In the genomic region with DNA sequence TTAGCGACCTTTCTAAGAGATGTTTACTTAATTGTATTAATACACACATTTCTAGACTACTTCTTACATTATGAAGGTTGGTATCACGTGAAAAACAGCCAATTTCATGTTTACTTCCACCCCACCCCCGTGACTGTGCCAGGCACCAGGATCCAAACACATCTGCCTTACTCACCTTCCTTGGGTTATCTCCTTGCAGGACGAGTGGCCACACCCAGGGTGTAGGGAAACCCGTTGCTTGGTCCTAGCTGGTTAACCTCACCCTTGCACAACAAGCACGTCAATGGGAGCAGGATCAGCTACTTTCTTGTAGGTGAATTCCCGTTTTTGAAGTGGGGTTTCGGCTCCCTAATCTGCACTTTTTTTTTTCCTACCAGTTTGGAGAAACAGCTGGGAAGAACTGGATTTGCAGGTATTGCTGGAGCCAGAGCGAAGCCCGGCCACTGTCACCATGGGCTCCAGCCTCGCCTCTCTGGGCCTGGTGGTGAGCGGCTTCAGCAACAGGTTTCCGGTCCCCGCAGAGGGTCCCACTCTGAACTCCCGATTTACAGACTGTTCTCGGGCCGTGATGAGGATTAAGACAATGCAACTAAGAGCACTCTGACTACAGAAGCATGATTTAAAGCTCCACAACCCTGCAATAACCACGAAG, we compare ENCODE assay signal across 10 cellular contexts. TPM values are rescaled to one million over a fixed set of nuclear protein-coding genes. Genes with fewer than 3 reads are reported as not detected.
DNase-seq lines count a peak whose midpoint lies in the region; ATAC-seq and TF ChIP-seq lines count a peak whose summit lies in the region.
"Had no signal": no experiment of that assay in that cellular context is flagged by ENCODE, and none has a peak within 500 bp of the region (broad histone marks: within the 10 kb centered on the region; RNA-seq: fewer than 3 reads in every experiment).

No MANE protein-coding gene starts in this region.

- no peaks in the 10 kb centered on the region for H3K27me3 Mint-ChIP-seq in stimulated activated naive CD8-positive, alpha-beta T cell treated with anti-CD3 and anti-CD28 coated beads, Interleukin-15, Interleukin-2, amounts not matched to agents 100 ng/mL and 50 ng/mL, for 24 hours
- no peaks in the 10 kb centered on the region for H3K27me3 Mint-ChIP-seq in stimulated activated naive CD8-positive, alpha-beta T cell treated with anti-CD3 and anti-CD28 coated beads, Interleukin-15, amount 100 ng/mL, for 72 hours
- H3K27me3 Mint-ChIP-seq in endothelial cell (ENCODE audit: unreplicated experiment) (peaks cover 13% of the 10 kb centered on the region), neural crest cell (ENCODE audit: low read depth) (peaks cover 4% of the 10 kb centered on the region)

- H3K4me1 Mint-ChIP-seq in stimulated activated naive CD8-positive, alpha-beta T cell treated with anti-CD3 and anti-CD28 coated beads, Interleukin-15, Interleukin-2, amounts not matched to agents 100 ng/mL and 50 ng/mL, for 24 hours (ENCODE audit: low read depth), result peaks cover 32% of the 10 kb centered on the region
- H3K4me1 Mint-ChIP-seq in stimulated activated naive CD8-positive, alpha-beta T cell treated with anti-CD3 and anti-CD28 coated beads, Interleukin-15, amount 100 ng/mL, for 72 hours, result peaks cover 24% of the 10 kb centered on the region
- H3K4me1 Mint-ChIP-seq in endothelial cell (ENCODE audit: unreplicated experiment) (peaks cover 24% of the 10 kb centered on the region), neural crest cell (peaks cover 46% of the 10 kb centered on the region)

- no peaks in the 10 kb centered on the region for H3K9me3 Mint-ChIP-seq in stimulated activated naive CD8-positive, alpha-beta T cell treated with anti-CD3 and anti-CD28 coated beads, Interleukin-15, Interleukin-2, amounts not matched to agents 100 ng/mL and 50 ng/mL, for 24 hours
- H3K9me3 Mint-ChIP-seq in stimulated activated naive CD8-positive, alpha-beta T cell treated with anti-CD3 and anti-CD28 coated beads, Interleukin-15, amount 100 ng/mL, for 72 hours, result no peaks in the 10 kb centered on the region
- H3K9me3 Mint-ChIP-seq in endothelial cell (ENCODE audit: unreplicated experiment), result no peaks in the 10 kb centered on the region
- no peaks in the 10 kb centered on the region for H3K9me3 Mint-ChIP-seq in neural crest cell

- H3K27ac Mint-ChIP-seq in stimulated activated naive CD8-positive, alpha-beta T cell treated with anti-CD3 and anti-CD28 coated beads, Interleukin-15, Interleukin-2, amounts not matched to agents 100 ng/mL and 50 ng/mL, for 24 hours, result no peak overlapping the region
- H3K27ac Mint-ChIP-seq in stimulated activated naive CD8-positive, alpha-beta T cell treated with anti-CD3 and anti-CD28 coated beads, Interleukin-15, amount 100 ng/mL, for 72 hours, result no peak overlapping the region
- H3K27ac Mint-ChIP-seq in endothelial cell (ENCODE audit: unreplicated experiment) (peak overlapping the region; percentile 8), neural crest cell (ENCODE audit: unreplicated experiment) (no peak overlapping the region)

- H3K4me3 Mint-ChIP-seq in stimulated activated naive CD8-positive, alpha-beta T cell treated with anti-CD3 and anti-CD28 coated beads, Interleukin-15, Interleukin-2, amounts not matched to agents 100 ng/mL and 50 ng/mL, for 24 hours, result peak overlapping the region; percentile 35
- H3K4me3 Mint-ChIP-seq in stimulated activated naive CD8-positive, alpha-beta T cell treated with anti-CD3 and anti-CD28 coated beads, Interleukin-15, amount 100 ng/mL, for 72 hours, result peak overlapping the region in 1 of 2 donors; percentile 26
- no peak overlapping the region for H3K4me3 Mint-ChIP-seq in endothelial cell (ENCODE audit: unreplicated experiment)
- H3K4me3 Mint-ChIP-seq in neural crest cell, result peak overlapping the region; percentile 13

- H3K36me3 Mint-ChIP-seq in stimulated activated naive CD8-positive, alpha-beta T cell treated with anti-CD3 and anti-CD28 coated beads, Interleukin-15, Interleukin-2, amounts not matched to agents 100 ng/mL and 50 ng/mL, for 24 hours (ENCODE audit: low read depth), result peaks cover 25% of the 10 kb centered on the region
- peaks cover 26% of the 10 kb centered on the region for H3K36me3 Mint-ChIP-seq in endothelial cell (ENCODE audit: low read depth, unreplicated experiment)
- peaks cover 24% of the 10 kb centered on the region for H3K36me3 Mint-ChIP-seq in neural crest cell (ENCODE audit: low read depth)

- no peak for TF ChIP-seq CTCF in endothelial cell (IDR thresholded peaks at IDR 0.05; ENCODE audit: unreplicated experiment)
- TF ChIP-seq CTCF in neural crest cell (conservative IDR thresholded peaks at IDR 0.05), result no peak

- DNase-seq in stimulated activated naive CD8-positive, alpha-beta T cell treated with anti-CD3 and anti-CD28 coated beads, Interleukin-15, amount 100 ng/mL, for 72 hours, result no peak
- DNase-seq in endothelial cell (ENCODE audit: low spot score) (no peak), neural crest cell (ENCODE audit: low read depth, low spot score) (no peak), NCI-H2081 (lab: John Stamatoyannopoulos, UW) (no peak), NCI-H2171 (lab: John Stamatoyannopoulos, UW) (no peak), NCI-H1436 treated with DMSO at 0.1 percent for 48 hours (lab: John Stamatoyannopoulos, UW) (no peak)
- DNase-seq: right cardiac atrium, SHP77 treated with DMSO at 0.1 percent for 48 hours had no signal

- no peak for ATAC-seq in stimulated activated naive CD8-positive, alpha-beta T cell treated with anti-CD3 and anti-CD28 coated beads, Interleukin-15, amount 100 ng/mL, for 72 hours
- no peak for ATAC-seq in GM19395 (IDR thresholded peaks at IDR 0.05; ENCODE audit: unreplicated experiment)
- ATAC-seq: right cardiac atrium had no signal

RNA-seq across cellular contexts. Expression of gene UBB, which starts 2.1 kb away (rescaled TPM):
- total RNA-seq in endothelial cell (ENCODE audit: unreplicated experiment) (2,050 TPM), neural crest cell (2,058 and 2,177 TPM in 2 replicates)

RNA-seq across cellular contexts. Expression of gene CENPV, which starts 25.5 kb away (rescaled TPM):
- total RNA-seq in endothelial cell (ENCODE audit: unreplicated experiment) (11.4 TPM), neural crest cell (488 and 489 TPM in 2 replicates)

RNA-seq across cellular contexts. Expression of gene TRPV2, which starts 36.6 kb away (rescaled TPM):
- total RNA-seq in endothelial cell (ENCODE audit: unreplicated experiment), result 4.8 TPM
- total RNA-seq in neural crest cell, result 0.98 and 1.3 TPM in 2 replicates

Comparison
In these comparisons a context has a peak if more than half of its experiments do, and no peak if none do; other contexts are left out.
1. RNA of gene CENPV, which starts 25.5 kb away (total RNA-seq): 488 to 489 TPM in neural crest cell; 11.4 TPM in endothelial cell (single experiment); every median in the first group is over 10 times any median in the second.